Comparison of ENCODE assay signal across 29 cellular contexts in genomic region chr7:30802812-30803211, GRCh38. TPM values are rescaled to one million over a fixed set of nuclear protein-coding genes. Genes with fewer than 3 reads are reported as not detected.
"Had no signal": no experiment of that assay in that cellular context is flagged by ENCODE, and none has a peak within 500 bp of the region (broad histone marks: within the 10 kb centered on the region; RNA-seq: fewer than 3 reads in every experiment).

No MANE protein-coding gene starts in this region.

- H3K4me1 Mint-ChIP-seq: immature natural killer cell had no signal

- H3K4me3 ChIP-seq: left lung, lower lobe of right lung, mucosa of descending colon, pancreas, prostate gland, skin epidermis, thyroid gland, transverse colon, upper lobe of right lung had no signal

- H3K27me3 Mint-ChIP-seq: natural killer cell treated with Interleukin-12 subunit alpha and Interleukin-12 subunit beta and Interleukin-15 and Interleukin-18, amount 100 ng/mL, for 72 hours; stimulated activated naive B cell treated with anti-CD40 and anti-IgM and Interleukin-4, amounts not matched to agents 10 μg/mL and 1 μg/mL and 100 μg/mL, for 72 hours; stimulated activated naive CD8-positive, alpha-beta T cell treated with anti-CD3 and anti-CD28 coated beads, Interleukin-15, Interleukin-2, amounts not matched to agents 100 ng/mL and 50 ng/mL, for 24 hours had no signal

- H3K27me3 ChIP-seq: left lung, pancreas, thyroid gland, transverse colon, upper lobe of right lung had no signal

- H3K36me3 Mint-ChIP-seq: immature natural killer cell; naive thymus-derived CD4-positive, alpha-beta T cell; natural killer cell treated with Interleukin-12 subunit alpha and Interleukin-12 subunit beta and Interleukin-15 and Interleukin-18, amount 100 ng/mL, for 72 hours had no signal

- H3K4me3 Mint-ChIP-seq: immature natural killer cell; naive thymus-derived CD4-positive, alpha-beta T cell; natural killer cell treated with Interleukin-12 subunit alpha and Interleukin-12 subunit beta and Interleukin-15 and Interleukin-18, amount 100 ng/mL, for 72 hours; stimulated activated naive B cell treated with anti-CD40 and anti-IgM and Interleukin-4, amounts not matched to agents 10 μg/mL and 1 μg/mL and 100 μg/mL, for 72 hours; stimulated activated naive CD8-positive, alpha-beta T cell treated with anti-CD3 and anti-CD28 coated beads, Interleukin-15, Interleukin-2, amounts not matched to agents 100 ng/mL and 50 ng/mL, for 24 hours had no signal

- H3K9me3 ChIP-seq: left lung, lower lobe of right lung, mucosa of descending colon, pancreas, prostate gland, thyroid gland, transverse colon, upper lobe of right lung had no signal

- ATAC-seq: left colon; left lung; lower lobe of right lung; mucosa of descending colon; naive thymus-derived CD4-positive, alpha-beta T cell; natural killer cell treated with Interleukin-12 subunit alpha and Interleukin-12 subunit beta and Interleukin-15 and Interleukin-18, amount 100 ng/mL, for 72 hours; pancreas; right cardiac atrium; sciatic nerve; stimulated activated naive B cell treated with anti-CD40 and anti-IgM and Interleukin-4, amounts not matched to agents 10 μg/mL and 1 μg/mL and 100 μg/mL, for 72 hours; upper lobe of right lung had no signal

- H3K36me3 ChIP-seq: left lung, pancreas, prostate gland, thyroid gland, transverse colon had no signal

- DNase-seq: hypothalamus; immature natural killer cell; kidney; left colon; left lung; lower lobe of right lung; mammary epithelial cell; mesendoderm; midbrain; mucosa of descending colon; naive thymus-derived CD4-positive, alpha-beta T cell; pancreas; posterior cingulate gyrus; retina; right cardiac atrium; stimulated activated CD4-positive, alpha-beta T cell treated with anti-CD3 and anti-CD28 coated beads, Interleukin-12 subunit alpha, Interleukin-12 subunit beta, amount 100 ng/mL, for 4 hours; stimulated activated CD4-positive, alpha-beta T cell treated with anti-CD3 and anti-CD28 coated beads, Interleukin-15, amount 100 ng/mL, for 24 hours; stimulated activated CD4-positive, alpha-beta T cell treated with anti-CD3 and anti-CD28 coated beads, Interleukin-2, amount 100 ng/mL, for 24 hours; stimulated activated CD4-positive, alpha-beta T cell treated with anti-CD3 and anti-CD28 coated beads, Interleukin-4, amount 100 ng/mL, for 1 hour; stimulated activated naive B cell treated with anti-CD40 and anti-IgM and Interleukin-4, amounts not matched to agents 10 μg/mL and 1 μg/mL and 100 μg/mL, for 72 hours; substantia nigra; thyroid gland; transverse colon; upper lobe of right lung had no signal

- H3K27ac ChIP-seq: pancreas, prostate gland, thyroid gland, transverse colon, upper lobe of right lung had no signal

- H3K4me1 ChIP-seq: pancreas, prostate gland had no signal

- H3K9me3 Mint-ChIP-seq: immature natural killer cell; naive thymus-derived CD4-positive, alpha-beta T cell; natural killer cell treated with Interleukin-12 subunit alpha and Interleukin-12 subunit beta and Interleukin-15 and Interleukin-18, amount 100 ng/mL, for 72 hours; stimulated activated naive B cell treated with anti-CD40 and anti-IgM and Interleukin-4, amounts not matched to agents 10 μg/mL and 1 μg/mL and 100 μg/mL, for 72 hours; stimulated activated naive CD8-positive, alpha-beta T cell treated with anti-CD3 and anti-CD28 coated beads, Interleukin-15, Interleukin-2, amounts not matched to agents 100 ng/mL and 50 ng/mL, for 24 hours had no signal

- H3K27ac Mint-ChIP-seq: immature natural killer cell; naive thymus-derived CD4-positive, alpha-beta T cell; natural killer cell treated with Interleukin-12 subunit alpha and Interleukin-12 subunit beta and Interleukin-15 and Interleukin-18, amount 100 ng/mL, for 72 hours; stimulated activated naive B cell treated with anti-CD40 and anti-IgM and Interleukin-4, amounts not matched to agents 10 μg/mL and 1 μg/mL and 100 μg/mL, for 72 hours; stimulated activated naive CD8-positive, alpha-beta T cell treated with anti-CD3 and anti-CD28 coated beads, Interleukin-15, Interleukin-2, amounts not matched to agents 100 ng/mL and 50 ng/mL, for 24 hours had no signal

RNA-seq across cellular contexts. Expression of gene INMT, which starts 50.9 kb away (rescaled TPM):
- total RNA-seq: mammary epithelial cell had no signal
- polyA plus RNA-seq: immature natural killer cell, mammary epithelial cell had no signal
